23 cellular contexts compared by ENCODE assay signal in genomic region chr5:137638841-137639240, GRCh38.
"Had no signal": no experiment of that assay in that cellular context is flagged by ENCODE, and none has a peak within 500 bp of the region (broad histone marks: within the 10 kb centered on the region; RNA-seq: fewer than 3 reads in every experiment).

No MANE protein-coding gene starts in this region.

- H3K4me3 Mint-ChIP-seq: mesothelial cell of epicardium had no signal

- H3K4me3 ChIP-seq: coronary artery, dorsolateral prefrontal cortex, esophagus squamous epithelium, gastrocnemius medialis, heart right ventricle, left lung, lower lobe of right lung, mucosa of descending colon had no signal

- H3K9me3 ChIP-seq: esophagus squamous epithelium, gastrocnemius medialis, left lung, lower lobe of right lung, mucosa of descending colon had no signal

- H3K4me1 Mint-ChIP-seq: mesothelial cell of epicardium had no signal

- H3K4me1 ChIP-seq: esophagus squamous epithelium, gastrocnemius medialis, left lung, lower lobe of right lung had no signal

- H3K27me3 ChIP-seq: dorsolateral prefrontal cortex, esophagus squamous epithelium, gastrocnemius medialis, heart right ventricle, left lung had no signal

- DNase-seq: dermis blood vessel endothelial cell; dorsolateral prefrontal cortex; effector CD4-positive, alpha-beta T cell; effector memory CD4-positive, alpha-beta T cell; esophagus squamous epithelium; foreskin fibroblast; foreskin melanocyte; gastrocnemius medialis; glutamatergic neuron; head of caudate nucleus; heart right ventricle; left cardiac atrium; left lung; left ventricle myocardium superior; lower lobe of right lung; mesenchymal stem cell; mucosa of descending colon had no signal

- H3K27ac ChIP-seq: coronary artery, esophagus squamous epithelium, gastrocnemius medialis, heart right ventricle, left lung, lower lobe of right lung had no signal

- ATAC-seq: gastrocnemius medialis, left cardiac atrium, left lung, left ventricle myocardium superior, lower lobe of right lung, mucosa of descending colon had no signal

- FAIRE-seq: colon, endothelial cell of umbilical vein, islet of Langerhans, keratinocyte had no signal

- H3K36me3 ChIP-seq: gastrocnemius medialis, left lung, lower lobe of right lung had no signal

- H3K27ac Mint-ChIP-seq: mesothelial cell of epicardium had no signal
